ENCODE assay signal across 8 cellular contexts in the genomic region with DNA sequence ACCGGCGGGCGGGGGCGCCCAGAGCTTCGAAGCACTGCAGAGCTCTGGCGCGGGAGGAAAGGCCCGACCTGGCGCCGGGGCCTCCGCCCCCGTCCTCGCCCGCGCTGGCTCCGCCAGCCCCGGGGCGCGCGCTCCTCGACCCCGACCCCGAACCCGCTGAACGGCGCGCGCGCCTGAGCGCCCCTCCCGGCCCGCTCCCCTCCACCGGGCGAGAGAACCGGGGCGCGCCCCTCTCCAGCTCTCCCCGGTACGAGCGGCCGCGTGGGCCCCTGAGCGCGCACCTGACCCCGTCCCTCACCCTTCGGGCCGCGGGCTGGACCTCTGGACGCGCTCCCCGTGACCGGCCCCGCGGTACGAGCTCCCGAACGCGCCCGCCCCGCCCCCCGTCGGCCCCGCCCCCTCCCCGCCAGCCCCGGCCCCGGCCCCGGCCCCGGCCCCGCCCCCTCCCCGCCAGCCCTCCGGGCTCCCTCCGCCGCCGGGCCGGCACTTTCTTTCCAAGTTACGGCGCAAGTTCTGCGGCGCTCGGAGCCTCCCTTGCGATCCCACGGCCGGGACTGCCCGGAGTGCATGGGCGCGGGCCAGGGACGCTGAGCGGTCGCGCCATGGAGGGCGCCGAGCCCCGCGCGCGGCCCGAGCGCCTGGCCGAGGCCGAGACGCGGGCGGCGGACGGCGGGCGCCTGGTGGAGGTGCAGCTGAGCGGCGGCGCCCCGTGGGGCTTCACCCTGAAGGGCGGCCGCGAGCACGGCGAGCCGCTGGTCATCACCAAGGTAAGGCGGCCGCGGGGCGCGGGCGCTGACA. TPM values are rescaled to one million over a fixed set of nuclear protein-coding genes. Genes with fewer than 3 reads are reported as not detected.
A peak's percentile ranks its signal among the peaks of the same experiment; 100 is the strongest.
DNase-seq lines count a peak whose midpoint lies in the region; ATAC-seq and TF ChIP-seq lines count a peak whose summit lies in the region.

A gene with protein sequence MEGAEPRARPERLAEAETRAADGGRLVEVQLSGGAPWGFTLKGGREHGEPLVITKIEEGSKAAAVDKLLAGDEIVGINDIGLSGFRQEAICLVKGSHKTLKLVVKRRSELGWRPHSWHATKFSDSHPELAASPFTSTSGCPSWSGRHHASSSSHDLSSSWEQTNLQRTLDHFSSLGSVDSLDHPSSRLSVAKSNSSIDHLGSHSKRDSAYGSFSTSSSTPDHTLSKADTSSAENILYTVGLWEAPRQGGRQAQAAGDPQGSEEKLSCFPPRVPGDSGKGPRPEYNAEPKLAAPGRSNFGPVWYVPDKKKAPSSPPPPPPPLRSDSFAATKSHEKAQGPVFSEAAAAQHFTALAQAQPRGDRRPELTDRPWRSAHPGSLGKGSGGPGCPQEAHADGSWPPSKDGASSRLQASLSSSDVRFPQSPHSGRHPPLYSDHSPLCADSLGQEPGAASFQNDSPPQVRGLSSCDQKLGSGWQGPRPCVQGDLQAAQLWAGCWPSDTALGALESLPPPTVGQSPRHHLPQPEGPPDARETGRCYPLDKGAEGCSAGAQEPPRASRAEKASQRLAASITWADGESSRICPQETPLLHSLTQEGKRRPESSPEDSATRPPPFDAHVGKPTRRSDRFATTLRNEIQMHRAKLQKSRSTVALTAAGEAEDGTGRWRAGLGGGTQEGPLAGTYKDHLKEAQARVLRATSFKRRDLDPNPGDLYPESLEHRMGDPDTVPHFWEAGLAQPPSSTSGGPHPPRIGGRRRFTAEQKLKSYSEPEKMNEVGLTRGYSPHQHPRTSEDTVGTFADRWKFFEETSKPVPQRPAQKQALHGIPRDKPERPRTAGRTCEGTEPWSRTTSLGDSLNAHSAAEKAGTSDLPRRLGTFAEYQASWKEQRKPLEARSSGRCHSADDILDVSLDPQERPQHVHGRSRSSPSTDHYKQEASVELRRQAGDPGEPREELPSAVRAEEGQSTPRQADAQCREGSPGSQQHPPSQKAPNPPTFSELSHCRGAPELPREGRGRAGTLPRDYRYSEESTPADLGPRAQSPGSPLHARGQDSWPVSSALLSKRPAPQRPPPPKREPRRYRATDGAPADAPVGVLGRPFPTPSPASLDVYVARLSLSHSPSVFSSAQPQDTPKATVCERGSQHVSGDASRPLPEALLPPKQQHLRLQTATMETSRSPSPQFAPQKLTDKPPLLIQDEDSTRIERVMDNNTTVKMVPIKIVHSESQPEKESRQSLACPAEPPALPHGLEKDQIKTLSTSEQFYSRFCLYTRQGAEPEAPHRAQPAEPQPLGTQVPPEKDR (N-terminal part only) (plus strand): TSS at position 486 of the 798 bp plus-strand sequence. CDS start 117 bp downstream, at position 603.

- peaks cover 24% of the 10 kb centered on the region for H3K27me3 Mint-ChIP-seq in HFFc6 (ENCODE audit: insufficient read depth)

- H3K4me1 Mint-ChIP-seq in HFFc6 (ENCODE audit: low read depth), result no peaks in the 10 kb centered on the region

- H3K36me3 Mint-ChIP-seq in HFFc6 (ENCODE audit: low read depth), result no peaks in the 10 kb centered on the region

- no peaks in the 10 kb centered on the region for H3K9me3 Mint-ChIP-seq in HFFc6

- no peak within 1 kb of the TSS for H3K27ac ChIP-seq in left ventricle myocardium inferior (replicated peaks)

- TF ChIP-seq CTCF in HFFc6 (IDR thresholded peaks at IDR 0.05) (no peak), WI38 (IDR thresholded peaks at IDR 0.05; ENCODE audit: low read depth, low read length) (no peak), left ventricle myocardium inferior (IDR thresholded peaks at IDR 0.05; ENCODE audit: borderline replicate concordance) (no peak)

- ATAC-seq in GM18505 (IDR thresholded peaks at IDR 0.05; ENCODE audit: unreplicated experiment) (no peak), HG03097 (IDR thresholded peaks at IDR 0.05; ENCODE audit: low FRiP score, unreplicated experiment) (no peak)

- no peak within 1 kb of the TSS for H3K27ac Mint-ChIP-seq in HFFc6

- peaks cover 4% of the 10 kb centered on the region for H3K27me3 ChIP-seq in left ventricle myocardium inferior (ENCODE audit: low read depth)

- no peaks in the 10 kb centered on the region for H3K36me3 ChIP-seq in left ventricle myocardium inferior

- intact Hi-C loops in left ventricle myocardium inferior (cut with micrococcal nuclease), result no loop called here

- H3K4me3 ChIP-seq in WI38 (ENCODE audit: low read depth, low read length) (peak within 1 kb of the TSS; percentile 49), left ventricle myocardium inferior (peak within 1 kb of the TSS; percentile 67)

- no peak for TF ChIP-seq POLR2A in GM18505 (IDR thresholded peaks at IDR 0.05; ENCODE audit: borderline replicate concordance, extremely low read depth, insufficient read depth, insufficient read length)

- peaks cover 7% of the 10 kb centered on the region for H3K4me1 ChIP-seq in left ventricle myocardium inferior

- no peak for DNase-seq in HFFc6
- no peak for DNase-seq in left ventricle myocardium inferior
- DNase-seq in retina, result peak; percentile 40
- DNase-seq in GOT3 (lab: John Stamatoyannopoulos, UW), result no peak
- DNase-seq in HUDEP-2 (lab: John Stamatoyannopoulos, UW; ENCODE audit: unreplicated experiment in 76 of 76), result no peak

- peak within 1 kb of the TSS; percentile 60; the same call in 1 of the 2 replicates for H3K4me3 Mint-ChIP-seq in HFFc6

- no peaks in the 10 kb centered on the region for H3K9me3 ChIP-seq in left ventricle myocardium inferior (replicated peaks)

RNA-seq across cellular contexts. Expression of the gene that starts here (rescaled TPM):
- 1 to 10 TPM; 1.6 to 3.5 (median 2.9) TPM for total RNA-seq in HFFc6 (2021; fragmentation: NEBNext Ultra II Directional; extraction: Animal tissue kit (Norgen Biotek cat#: 25700))
- 0.71 TPM for total RNA-seq in left ventricle myocardium inferior
